ENCODE assay signal across 8 cellular contexts in the genomic region with DNA sequence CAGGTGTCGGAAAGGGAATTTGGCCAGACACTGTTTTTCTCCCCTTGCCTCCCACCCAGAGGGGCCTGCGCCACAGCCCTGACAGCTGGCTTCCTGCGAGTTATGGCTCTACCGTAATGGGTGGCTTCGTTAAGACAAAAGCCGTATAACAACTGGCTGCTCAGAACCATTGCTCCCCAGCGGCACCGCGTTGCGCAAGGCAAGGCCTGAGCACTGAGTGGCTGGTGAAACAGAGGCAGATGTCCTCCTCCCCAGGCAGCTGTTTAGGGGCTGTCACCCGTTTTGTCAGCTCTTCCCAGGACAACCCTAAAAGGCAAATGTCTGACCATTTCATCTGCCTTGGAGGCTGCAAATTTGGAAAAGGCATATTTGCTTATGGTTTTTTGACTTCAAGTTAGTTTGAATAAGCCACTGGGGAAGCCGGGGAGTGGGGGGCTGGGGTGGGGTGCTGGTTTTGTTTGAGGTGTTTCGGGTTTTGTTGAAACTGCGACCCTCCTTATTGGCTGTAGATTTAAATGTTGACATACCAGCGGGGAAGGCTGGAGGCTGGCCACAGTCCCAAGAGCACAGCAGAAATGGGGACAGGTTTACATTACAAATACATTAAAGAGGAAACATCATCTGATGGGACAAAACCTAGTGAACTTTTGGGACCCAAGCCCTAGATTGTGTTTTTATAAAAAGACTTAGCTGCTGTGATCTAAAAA. TPM values are rescaled to one million over a fixed set of nuclear protein-coding genes. Genes with fewer than 3 reads are reported as not detected.
DNase-seq lines count a peak whose midpoint lies in the region; ATAC-seq and TF ChIP-seq lines count a peak whose summit lies in the region.

No MANE protein-coding gene starts in this region.

- H3K27me3 ChIP-seq in hepatocyte: peaks cover 46% of the 10 kb centered on the region

- no peak overlapping the region for H3K27ac ChIP-seq in hepatocyte

- H3K79me2 ChIP-seq in hepatocyte: no peaks in the 10 kb centered on the region

- TF ChIP-seq CTCF in CD14-positive monocyte (IDR thresholded peaks at IDR 0.05): no peak
- no peak for TF ChIP-seq CTCF in hepatocyte (IDR thresholded peaks at IDR 0.05; ENCODE audit: poor library complexity)

- peak overlapping the region; percentile 86 to 96 for H3K4me3 Mint-ChIP-seq in CD14-positive monocyte

- no peak overlapping the region for H3K4me3 ChIP-seq in hepatocyte

- H3K4me1 ChIP-seq in hepatocyte (ENCODE audit: insufficient read depth): peaks cover 22% of the 10 kb centered on the region

- H3K4me1 Mint-ChIP-seq in CD14-positive monocyte: peaks cover 48% of the 10 kb centered on the region

- H3K9me3 ChIP-seq in hepatocyte (ENCODE audit: low read depth): no peaks in the 10 kb centered on the region

- H4K20me1 ChIP-seq in hepatocyte (ENCODE audit: insufficient read depth, poor library complexity, severe bottlenecking): no peaks in the 10 kb centered on the region

- DNase-seq in CD14-positive monocyte (ENCODE audit: low spot score) (no peak), NCI-H1092 treated with DMSO at 0.1 percent for 48 hours (lab: John Stamatoyannopoulos, UW) (peak; percentile 69), hepatocyte (ENCODE audit: low spot score) (no peak), NCI-H2196 treated with DMSO at 0.1 percent for 48 hours (lab: John Stamatoyannopoulos, UW; ENCODE audit: unreplicated experiment) (no peak), T1000 (lab: John Stamatoyannopoulos, UW) (no peak)
- peak; percentile 76 to 77 for DNase-seq in activated T-cell treated with anti-CD3 and anti-CD28 coated beads, Interleukin-2, amount 50 U/mL, for 48 hours
- DNase-seq in stimulated activated CD4-positive, alpha-beta T cell treated with anti-CD3 and anti-CD28 coated beads, Interleukin-2, amount 100 ng/mL, for 24 hours: peak; percentile 61 to 64

- H2AFZ ChIP-seq in hepatocyte: peak overlapping the region; percentile 26

- no peaks in the 10 kb centered on the region for H3K9me2 ChIP-seq in hepatocyte (replicated peaks; ENCODE audit: insufficient read depth)

- no peak for ATAC-seq in HG03432 (IDR thresholded peaks at IDR 0.05; ENCODE audit: unreplicated experiment)

- H3K9me3 Mint-ChIP-seq in CD14-positive monocyte: peaks cover 0 to 25% (median 6%) of the 10 kb centered on the region in 7 donors

- peak overlapping the region in 1 of 7 donors; percentile 60 for H3K27ac Mint-ChIP-seq in CD14-positive monocyte

- 29% methylated on average over 15 of the region's 15 CpGs for WGBS in hepatocyte (ENCODE audit: low lambda C conversion rate, missing lambda C conversion rate)

- no peaks in the 10 kb centered on the region for H3K36me3 ChIP-seq in hepatocyte (replicated peaks; ENCODE audit: insufficient read depth, low read depth)

- peak overlapping the region; percentile 98 for H3K4me2 ChIP-seq in hepatocyte

- H3K36me3 Mint-ChIP-seq in CD14-positive monocyte: peaks cover 7 to 14% of the 10 kb centered on the region in 2 donors

- peaks cover 32 to 43% (median 34%) of the 10 kb centered on the region in 3 donors for H3K27me3 Mint-ChIP-seq in CD14-positive monocyte (ENCODE audit: low read depth in 3 of 3)

- intact Hi-C loops in CD14-positive monocyte (cut with micrococcal nuclease): no loop called here

RNA-seq across cellular contexts. Expression of a gene that starts 0.7 kb away (rescaled TPM):
- polyA plus RNA-seq in CD14-positive monocyte (1 to 10 TPM in 1 of 2 donors, under 1 TPM in 1; 0.45 to 1.6 TPM), hepatocyte (3.1 and 5.2 TPM in 2 replicates)
- total RNA-seq in hepatocyte: 3.0 and 3.2 TPM in 2 replicates

Comparison
In these comparisons a context has a peak if more than half of its experiments do, and no peak if none do; other contexts are left out.
1. DNase-seq: peak in NCI-H1092 treated with DMSO at 0.1 percent for 48 hours (single experiment), activated T-cell treated with anti-CD3 and anti-CD28 coated beads, Interleukin-2, amount 50 U/mL, for 48 hours (2 of 2) and stimulated activated CD4-positive, alpha-beta T cell treated with anti-CD3 and anti-CD28 coated beads, Interleukin-2, amount 100 ng/mL, for 24 hours (2 of 2); none in CD14-positive monocyte (single experiment), hepatocyte (single experiment), NCI-H2196 treated with DMSO at 0.1 percent for 48 hours (single experiment) and T1000 (single experiment).